ENCODE assay signal across 15 cellular contexts in the genomic region with DNA sequence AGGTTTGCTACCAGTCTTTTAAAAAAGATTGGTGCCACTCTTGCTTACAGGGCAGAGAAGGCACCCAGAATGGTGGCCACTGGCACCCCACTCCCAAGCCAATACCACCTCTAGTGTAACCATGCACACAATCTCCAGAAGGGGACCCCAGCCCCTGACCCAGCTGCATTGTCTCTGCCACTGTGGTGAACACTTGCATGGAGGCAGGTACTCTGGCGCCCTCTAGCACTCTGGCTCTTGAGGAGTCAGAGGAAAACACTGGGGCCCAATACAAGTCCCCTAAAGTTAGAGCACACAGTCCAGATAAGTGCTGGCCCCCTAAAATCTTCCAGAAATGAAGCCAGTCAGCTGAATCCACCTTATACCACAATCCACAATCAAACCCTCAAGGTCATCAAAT. TPM values are rescaled to one million over a fixed set of nuclear protein-coding genes. Genes with fewer than 3 reads are reported as not detected.
DNase-seq lines count a peak whose midpoint lies in the region; ATAC-seq and FAIRE-seq lines count a peak whose summit lies in the region.
"Had no signal": no experiment of that assay in that cellular context is flagged by ENCODE, and none has a peak within 500 bp of the region (broad histone marks: within the 10 kb centered on the region; RNA-seq: fewer than 3 reads in every experiment).

No MANE protein-coding gene starts in this region.

- peaks cover 32% of the 10 kb centered on the region for H3K9me3 Mint-ChIP-seq in activated CD4-positive, alpha-beta T cell treated with anti-CD3 and anti-CD28 coated beads for 36 hours (ENCODE audit: low read depth)
- peaks cover 43% of the 10 kb centered on the region for H3K9me3 Mint-ChIP-seq in activated CD8-positive, alpha-beta T cell treated with anti-CD3 and anti-CD28 coated beads, Interleukin-2, amount 10 ng/mL, durations not matched to agents 7 days and 5 days (ENCODE audit: insufficient read depth)

- no peaks in the 10 kb centered on the region for H3K27me3 Mint-ChIP-seq in activated CD4-positive, alpha-beta T cell treated with anti-CD3 and anti-CD28 coated beads for 36 hours
- no peaks in the 10 kb centered on the region for H3K27me3 Mint-ChIP-seq in activated CD8-positive, alpha-beta T cell treated with anti-CD3 and anti-CD28 coated beads, Interleukin-2, amount 10 ng/mL, durations not matched to agents 7 days and 5 days (ENCODE audit: low read depth)

- no peak overlapping the region for H3K4me3 Mint-ChIP-seq in activated CD4-positive, alpha-beta T cell treated with anti-CD3 and anti-CD28 coated beads for 36 hours
- no peak overlapping the region for H3K4me3 Mint-ChIP-seq in activated CD8-positive, alpha-beta T cell treated with anti-CD3 and anti-CD28 coated beads, Interleukin-2, amount 10 ng/mL, durations not matched to agents 7 days and 5 days

- H3K27ac Mint-ChIP-seq in activated CD4-positive, alpha-beta T cell treated with anti-CD3 and anti-CD28 coated beads for 36 hours: no peak overlapping the region
- no peak overlapping the region for H3K27ac Mint-ChIP-seq in activated CD8-positive, alpha-beta T cell treated with anti-CD3 and anti-CD28 coated beads, Interleukin-2, amount 10 ng/mL, durations not matched to agents 7 days and 5 days

- in situ Hi-C loops in KBM-7 (cut with MboI; ENCODE audit: low pct_unique_long_range_greater_than_20kb, low sequenced_read_pairs): no loop called here

- POLR2A ChIA-PET in activated CD4-positive, alpha-beta T cell treated with anti-CD3 and anti-CD28 coated beads for 36 hours (lab: Charles Lee): interaction anchor here (0.7 kb wide), 1 partner anchor 442 kb away, joined by 4 read pairs; no protein-coding TSS in a partner anchor
- POLR2A ChIA-PET in activated CD8-positive, alpha-beta T cell treated with anti-CD3 and anti-CD28 coated beads, Interleukin-2, amount 10 ng/mL, durations not matched to agents 7 days and 5 days (lab: Charles Lee): no interaction called here

- CTCF ChIA-PET in activated CD4-positive, alpha-beta T cell treated with anti-CD3 and anti-CD28 coated beads for 36 hours (lab: Charles Lee): no interaction called here
- CTCF ChIA-PET in activated CD8-positive, alpha-beta T cell treated with anti-CD3 and anti-CD28 coated beads, Interleukin-2, amount 10 ng/mL, durations not matched to agents 7 days and 5 days (lab: Charles Lee): no interaction called here

- FAIRE-seq in RCC 7860 (lab: Jason Lieb, UNC): no peak

- peak; percentile 55 for DNase-seq in activated CD4-positive, alpha-beta T cell treated with anti-CD3 and anti-CD28 coated beads for 36 hours
- DNase-seq in activated CD4-positive, alpha-beta T cell treated with anti-CD3 and anti-CD28 coated beads for 1 hour: no peak
- DNase-seq in KBM-7 (peak; percentile 9), iris pigment epithelial cell (ENCODE audit: low read depth) (peak; percentile 19), COR-L47 (lab: John Stamatoyannopoulos, UW) (no peak), RCC 7860 (ENCODE audit: low spot score) (no peak)
- peak; percentile 25 for DNase-seq in activated CD8-positive, alpha-beta T cell treated with anti-CD3 and anti-CD28 coated beads, Interleukin-2, amount 10 ng/mL, durations not matched to agents 7 days and 5 days
- DNase-seq: DMS79, NCI-H1048, NCI-H524 had no signal

- peaks cover 1% of the 10 kb centered on the region for H3K36me3 Mint-ChIP-seq in activated CD4-positive, alpha-beta T cell treated with anti-CD3 and anti-CD28 coated beads for 36 hours (ENCODE audit: low read depth)
- H3K36me3 Mint-ChIP-seq in activated CD8-positive, alpha-beta T cell treated with anti-CD3 and anti-CD28 coated beads, Interleukin-2, amount 10 ng/mL, durations not matched to agents 7 days and 5 days (ENCODE audit: low read depth): no peaks in the 10 kb centered on the region

- H3K4me1 Mint-ChIP-seq in activated CD4-positive, alpha-beta T cell treated with anti-CD3 and anti-CD28 coated beads for 36 hours: no peaks in the 10 kb centered on the region
- H3K4me1 Mint-ChIP-seq in activated CD8-positive, alpha-beta T cell treated with anti-CD3 and anti-CD28 coated beads, Interleukin-2, amount 10 ng/mL, durations not matched to agents 7 days and 5 days (ENCODE audit: low read depth): no peaks in the 10 kb centered on the region

- intact Hi-C loops in activated CD4-positive, alpha-beta T cell treated with anti-CD3 and anti-CD28 coated beads for 36 hours (cut with DNase I, micrococcal nuclease): no loop called here

- no peak for ATAC-seq in activated CD4-positive, alpha-beta T cell treated with anti-CD3 and anti-CD28 coated beads for 36 hours
- ATAC-seq in activated CD8-positive, alpha-beta T cell treated with anti-CD3 and anti-CD28 coated beads, Interleukin-2, amount 10 ng/mL, durations not matched to agents 7 days and 5 days: no peak
- ATAC-seq in GM19351 (IDR thresholded peaks at IDR 0.05; ENCODE audit: unreplicated experiment): no peak
- ATAC-seq: body of pancreas had no signal

RNA-seq across cellular contexts. Expression of gene ERVV-1, which starts 6.0 kb away (rescaled TPM):
- total RNA-seq in activated CD4-positive, alpha-beta T cell treated with anti-CD3 and anti-CD28 coated beads for 36 hours: under 1 TPM in 1 of 2 experiments, not detected in 1; 0.11 TPM
- not detected for total RNA-seq in activated CD8-positive, alpha-beta T cell treated with anti-CD3 and anti-CD28 coated beads, Interleukin-2, amount 10 ng/mL, durations not matched to agents 7 days and 5 days
- total RNA-seq: body of pancreas, H4, hepatocyte, urinary bladder had no signal

RNA-seq across cellular contexts. Expression of gene ERVV-2, which starts 24.9 kb away (rescaled TPM):
- total RNA-seq in activated CD4-positive, alpha-beta T cell treated with anti-CD3 and anti-CD28 coated beads for 36 hours: not detected
- not detected for total RNA-seq in activated CD8-positive, alpha-beta T cell treated with anti-CD3 and anti-CD28 coated beads, Interleukin-2, amount 10 ng/mL, durations not matched to agents 7 days and 5 days
- total RNA-seq: body of pancreas, H4, urinary bladder had no signal

RNA-seq across cellular contexts. Expression of gene ZNF816, which starts 57.0 kb away (rescaled TPM):
- total RNA-seq in activated CD4-positive, alpha-beta T cell treated with anti-CD3 and anti-CD28 coated beads for 36 hours: 10 to 100 TPM; 10.7 to 11.4 TPM
- total RNA-seq in activated CD8-positive, alpha-beta T cell treated with anti-CD3 and anti-CD28 coated beads, Interleukin-2, amount 10 ng/mL, durations not matched to agents 7 days and 5 days: 10 to 100 TPM; 11.2 to 12.9 TPM

Comparison
In these comparisons a context has a peak if more than half of its experiments do, and no peak if none do; other contexts are left out.
1. DNase-seq: peak in activated CD4-positive, alpha-beta T cell treated with anti-CD3 and anti-CD28 coated beads for 36 hours (single experiment), KBM-7 (single experiment), activated CD8-positive, alpha-beta T cell treated with anti-CD3 and anti-CD28 coated beads, Interleukin-2, amount 10 ng/mL, durations not matched to agents 7 days and 5 days (single experiment) and iris pigment epithelial cell (single experiment); none in activated CD4-positive, alpha-beta T cell treated with anti-CD3 and anti-CD28 coated beads for 1 hour (single experiment), COR-L47 (single experiment) and RCC 7860 (single experiment).